ENCODE assay signal across 8 cellular contexts in the genomic region with DNA sequence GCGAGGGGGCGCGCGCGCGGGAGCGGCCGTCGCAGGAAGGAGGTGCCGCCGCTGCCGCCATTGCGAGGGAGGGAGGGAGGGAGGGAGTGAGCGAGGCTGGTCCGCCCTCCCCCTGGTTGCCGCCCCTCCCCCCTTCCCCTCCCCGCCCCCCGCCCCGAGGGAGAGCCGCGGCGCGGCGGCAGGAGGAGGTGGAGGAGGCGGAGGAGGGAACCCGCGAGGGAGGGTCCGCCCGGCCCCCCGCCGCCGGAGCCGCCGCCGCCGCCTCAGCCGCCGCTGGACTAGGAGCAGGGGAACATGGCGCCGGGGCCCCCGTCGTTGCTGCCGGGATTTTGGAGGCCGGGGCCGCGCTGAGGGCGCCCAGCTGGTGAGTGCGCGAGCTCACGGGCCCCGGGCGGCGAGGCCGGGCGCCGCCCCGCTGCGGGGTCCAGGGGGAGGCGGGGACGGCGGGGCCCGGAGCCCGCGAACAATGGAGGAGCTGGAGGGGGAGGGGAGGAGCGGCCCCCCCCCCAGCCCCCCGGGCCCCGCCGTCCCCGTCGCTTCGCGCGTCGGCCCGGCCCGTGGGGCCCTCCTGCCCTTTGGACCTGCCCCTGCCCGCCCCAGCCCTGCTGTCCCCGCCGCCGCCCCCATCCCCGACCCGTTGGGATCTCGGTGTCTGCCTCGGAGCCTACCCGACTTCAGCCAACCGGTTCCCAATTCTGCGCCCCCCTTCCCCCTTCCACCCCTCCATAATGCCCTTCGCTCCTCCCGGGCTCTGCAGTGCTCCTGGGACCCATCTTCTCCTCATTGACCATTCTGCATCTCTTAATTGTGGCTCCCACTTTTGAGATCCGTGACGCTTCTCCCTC. TPM values are rescaled to one million over a fixed set of nuclear protein-coding genes. Genes with fewer than 3 reads are reported as not detected.
A peak's percentile ranks its signal among the peaks of the same experiment; 100 is the strongest.
DNase-seq lines count a peak whose midpoint lies in the region; ATAC-seq and TF ChIP-seq lines count a peak whose summit lies in the region.

ARHGAP35 (plus strand) TSS at position 152 of the 845 bp plus-strand sequence. CDS start 57,679 bp downstream, outside the sequence.

- H3K9me3 Mint-ChIP-seq in neural crest cell: no peaks in the 10 kb centered on the region

- H3K36me3 Mint-ChIP-seq in neural crest cell (ENCODE audit: low read depth): peaks cover 2% of the 10 kb centered on the region

- TF ChIP-seq CTCF in AG04450 (IDR thresholded peaks at IDR 0.05; ENCODE audit: low read depth, low read length) (no peak), fibroblast of the aortic adventitia (IDR thresholded peaks at IDR 0.05; ENCODE audit: insufficient read depth, low read length) (no peak), neural crest cell (conservative IDR thresholded peaks at IDR 0.05) (no peak)

- H3K4me1 Mint-ChIP-seq in neural crest cell: peaks cover 16% of the 10 kb centered on the region

- H3K27me3 ChIP-seq in AG04450 (ENCODE audit: control insufficient read depth, insufficient read depth, low read length): no peaks in the 10 kb centered on the region

- H3K4me3 Mint-ChIP-seq in neural crest cell: peak within 1 kb of the TSS; percentile 93

- H3K27ac Mint-ChIP-seq in neural crest cell (ENCODE audit: unreplicated experiment): peak within 1 kb of the TSS; percentile 77

- peak within 1 kb of the TSS; percentile 83 for H3K4me3 ChIP-seq in AG04450 (ENCODE audit: low read depth, low read length)
- peak within 1 kb of the TSS; percentile 88 for H3K4me3 ChIP-seq in fibroblast of the aortic adventitia (ENCODE audit: low read depth, low read length)

- peak within 1 kb of the TSS; percentile 91 for H3K27ac ChIP-seq in AG04450 (ENCODE audit: low read depth, low read length)

- POLR2A ChIA-PET in AG04450 (lab: Yijun Ruan, JAX): interaction anchor here (0.7 to 1.3 kb wide), 3 partner anchors 21 to 130 kb away, joined by 3 to 4 read pairs (median 4); no protein-coding TSS in a partner anchor

- H3K9me3 ChIP-seq in AG04450 (ENCODE audit: control insufficient read depth, insufficient read depth, low read length): no peaks in the 10 kb centered on the region

- no peaks in the 10 kb centered on the region for H3K27me3 Mint-ChIP-seq in neural crest cell (ENCODE audit: low read depth)

- CTCF ChIA-PET in AG04450 (lab: Charles Lee): interaction anchor here (1.3 kb wide), 1 partner anchor 130 kb away, joined by 3 read pairs; no protein-coding TSS in a partner anchor

- DNase-seq in AG04450 (ENCODE audit: low read depth, low spot score): no peak
- DNase-seq in LHCN-M2 (ENCODE audit: low read depth): no peak
- peak; percentile 36 to 37 for DNase-seq in activated T-cell treated with anti-CD3 and anti-CD28 coated beads, Interleukin-2, amount 50 U/mL, for 48 hours
- no peak for DNase-seq in fibroblast of the aortic adventitia (ENCODE audit: low read depth)
- peak; percentile 59 for DNase-seq in neural crest cell (ENCODE audit: low read depth, low spot score)
- DNase-seq in NCI-H2227 treated with DMSO at 0.1 percent for 48 hours (lab: John Stamatoyannopoulos, UW): no peak
- no peak for DNase-seq in NCI-H82 treated with DMSO at 0.1 percent for 48 hours (lab: John Stamatoyannopoulos, UW; ENCODE audit: unreplicated experiment)

- ATAC-seq in GM19438 (IDR thresholded peaks at IDR 0.05; ENCODE audit: low read depth, unreplicated experiment): peak; percentile 21

RNA-seq across cellular contexts. Expression of gene ARHGAP35, which starts in this region (rescaled TPM):
- polyA plus RNA-seq in AG04450 (2011; rRNA removed): 28.0 and 28.7 TPM in 2 replicates
- 42.8 and 44.1 TPM in 2 replicates for polyA minus RNA-seq in AG04450 (2011; rRNA and poly(A)+ RNA removed)
- total RNA-seq in LHCN-M2 (2014; rRNA removed) (23.4 and 29.3 TPM in 2 replicates), fibroblast of the aortic adventitia (ENCODE audit: low replicate concordance) (48.7 and 61.3 TPM in 2 replicates), neural crest cell (81.0 and 82.5 TPM in 2 replicates)
- 26.4 TPM for polyA plus RNA-seq in LHCN-M2 (2012)

Comparison
In these comparisons a context has a peak if more than half of its experiments do, and no peak if none do; other contexts are left out.
1. DNase-seq: peak in activated T-cell treated with anti-CD3 and anti-CD28 coated beads, Interleukin-2, amount 50 U/mL, for 48 hours (2 of 2) and neural crest cell (single experiment); none in AG04450 (single experiment), LHCN-M2 (single experiment), fibroblast of the aortic adventitia (single experiment), NCI-H2227 treated with DMSO at 0.1 percent for 48 hours (single experiment) and NCI-H82 treated with DMSO at 0.1 percent for 48 hours (single experiment).